8 cellular contexts compared by ENCODE assay signal in genomic region chr21:25639922-25640670, GRCh38. TPM values are rescaled to one million over a fixed set of nuclear protein-coding genes. Genes with fewer than 3 reads are reported as not detected.
A peak's percentile ranks its signal among the peaks of the same experiment; 100 is the strongest.
DNase-seq lines count a peak whose midpoint lies in the region; ATAC-seq and TF ChIP-seq lines count a peak whose summit lies in the region.

No MANE protein-coding gene starts in this region.

- WGBS in heart right ventricle, 2 donors, result 1% methylated on average over 41 of the region's 41 CpGs
- WGBS in trophoblast cell (ENCODE audit: extremely low coverage, insufficient coverage, insufficient read length), result no CpG with 5 or more reads among the region's 41 CpGs

- no peak overlapping the region for H3K14ac ChIP-seq in trophoblast cell (ENCODE audit: low read length)

- no peak overlapping the region for H3K4ac ChIP-seq in trophoblast cell (ENCODE audit: low read depth, low read length)

- peaks cover 3% of the 10 kb centered on the region for H3K9me3 Mint-ChIP-seq in activated T-helper 2 cell treated with anti-CD3 and anti-CD28 coated beads, Interferon-gamma antibody, Interleukin-2, Interleukin-4, amounts not matched to agents 10 μg/mL and 5 μg/mL and 100 μg/mL, durations not matched to agents 14 hours and 24 hours and 36 hours

- peaks cover 2% of the 10 kb centered on the region for H3K79me1 ChIP-seq in trophoblast cell (ENCODE audit: low read length)

- no peak overlapping the region for H2BK120ac ChIP-seq in trophoblast cell (ENCODE audit: insufficient read depth, low read length, poor library complexity)

- H3K27ac ChIP-seq in heart right ventricle (peak overlapping the region; percentile 77 to 98 (median 90)), trophoblast cell (ENCODE audit: low read depth, low read length) (no peak overlapping the region)

- peaks cover 31% of the 10 kb centered on the region for H3K4me1 Mint-ChIP-seq in activated T-helper 2 cell treated with anti-CD3 and anti-CD28 coated beads, Interferon-gamma antibody, Interleukin-2, Interleukin-4, amounts not matched to agents 10 μg/mL and 5 μg/mL and 100 μg/mL, durations not matched to agents 14 hours and 24 hours and 36 hours (ENCODE audit: low read depth)

- no peak overlapping the region for H2AK5ac ChIP-seq in trophoblast cell (ENCODE audit: low read length)

- peak overlapping the region; percentile 63 for H3K4me3 Mint-ChIP-seq in activated T-helper 2 cell treated with anti-CD3 and anti-CD28 coated beads, Interferon-gamma antibody, Interleukin-2, Interleukin-4, amounts not matched to agents 10 μg/mL and 5 μg/mL and 100 μg/mL, durations not matched to agents 14 hours and 24 hours and 36 hours (ENCODE audit: low read depth)

- H3K27ac Mint-ChIP-seq in activated T-helper 2 cell treated with anti-CD3 and anti-CD28 coated beads, Interferon-gamma antibody, Interleukin-2, Interleukin-4, amounts not matched to agents 10 μg/mL and 5 μg/mL and 100 μg/mL, durations not matched to agents 14 hours and 24 hours and 36 hours, result no peak overlapping the region

- no peak overlapping the region for H3K23ac ChIP-seq in trophoblast cell (ENCODE audit: low read length)

- H3K9ac ChIP-seq in trophoblast cell (ENCODE audit: low read length), result no peak overlapping the region

- H4K91ac ChIP-seq in trophoblast cell (ENCODE audit: low read depth, low read length), result no peak overlapping the region

- H2BK12ac ChIP-seq in trophoblast cell (ENCODE audit: low read length), result no peak overlapping the region

- peak overlapping the region; percentile 87 for H3K4me2 ChIP-seq in trophoblast cell (ENCODE audit: low read length)

- TF ChIP-seq EP300 in Ishikawa (IDR thresholded peaks at IDR 0.05; ENCODE audit: borderline replicate concordance), result no peak

- no peak overlapping the region for H4K12ac ChIP-seq in trophoblast cell (ENCODE audit: low read depth, low read length)

- no peak overlapping the region for H3K18ac ChIP-seq in trophoblast cell (ENCODE audit: low read length)

- peak in 2 of 9 donors; percentile 7 to 19 for TF ChIP-seq CTCF in heart right ventricle (IDR thresholded peaks at IDR 0.05)

- no peak for TF ChIP-seq RAD21 in Ishikawa (IDR thresholded peaks at IDR 0.05; ENCODE audit: low read depth)

- H3K9me3 ChIP-seq in heart right ventricle (no peaks in the 10 kb centered on the region), trophoblast cell (ENCODE audit: insufficient read depth, low read depth, low read length) (no peaks in the 10 kb centered on the region)

- peak overlapping the region; percentile 61 to 93 (median 79) for H3K4me3 ChIP-seq in heart right ventricle
- peak overlapping the region; percentile 68 for H3K4me3 ChIP-seq in trophoblast cell (ENCODE audit: low read depth, low read length)

- no peak overlapping the region for H2BK5ac ChIP-seq in trophoblast cell (ENCODE audit: low read depth, low read length, poor library complexity)

- H3K4me1 ChIP-seq in heart right ventricle (peaks cover 0 to 47% (median 22%) of the 10 kb centered on the region in 9 donors), trophoblast cell (ENCODE audit: control insufficient read depth in 1 of 2, insufficient read depth in 2 of 2, low read length in 2 of 2) (peaks cover 4 to 6% of the 10 kb centered on the region in 2 experiments)

- no peaks in the 10 kb centered on the region for H3K79me2 ChIP-seq in trophoblast cell (ENCODE audit: control insufficient read depth, insufficient read depth, low read length, poor library complexity)

- no peaks in the 10 kb centered on the region for H3K36me3 Mint-ChIP-seq in activated T-helper 2 cell treated with anti-CD3 and anti-CD28 coated beads, Interferon-gamma antibody, Interleukin-2, Interleukin-4, amounts not matched to agents 10 μg/mL and 5 μg/mL and 100 μg/mL, durations not matched to agents 14 hours and 24 hours and 36 hours (ENCODE audit: low read depth)

- H3K36me3 ChIP-seq in heart right ventricle (peaks cover 0 to 30% (median 0%) of the 10 kb centered on the region in 9 donors), trophoblast cell (ENCODE audit: control insufficient read depth in 1 of 2, insufficient read depth in 2 of 2, low read length in 2 of 2) (no peaks in the 10 kb centered on the region)

- H3K27me3 ChIP-seq in heart right ventricle (peaks cover 0 to 32% (median 0%) of the 10 kb centered on the region in 7 donors), trophoblast cell (ENCODE audit: insufficient read depth, low read length) (peaks cover 7% of the 10 kb centered on the region)

- intact Hi-C loops in activated T-helper 2 cell treated with anti-CD3 and anti-CD28 coated beads, Interferon-gamma antibody, Interleukin-2, Interleukin-4, amounts not matched to agents 10 μg/mL and 5 μg/mL and 100 μg/mL, durations not matched to agents 14 hours and 24 hours and 36 hours (cut with micrococcal nuclease), result loop anchor here (1.0 kb wide), 1 partner anchor 32 kb away; no protein-coding TSS in a partner anchor
- intact Hi-C loops in heart right ventricle (cut with DNase I), result loop anchor here in 4 of 10 donors (1.0 to 5.0 kb wide), 5 partner anchors 31 to 67 kb away; no protein-coding TSS in a partner anchor

- H2AFZ ChIP-seq in trophoblast cell (ENCODE audit: insufficient read depth, low read length, poor library complexity), result peak overlapping the region; percentile 43

- ATAC-seq in GM21447 (IDR thresholded peaks at IDR 0.05; ENCODE audit: unreplicated experiment) (peak; percentile 13), heart right ventricle (peak; percentile 44 to 76 (median 64))

- H4K8ac ChIP-seq in trophoblast cell (ENCODE audit: low read depth, low read length), result no peak overlapping the region

- in situ Hi-C loops in Caki2 (cut with HindIII; ENCODE audit: low pct_unique_long_range_greater_than_20kb, low sequenced_read_pairs), result no loop called here

- peaks cover 33% of the 10 kb centered on the region for H3K27me3 Mint-ChIP-seq in activated T-helper 2 cell treated with anti-CD3 and anti-CD28 coated beads, Interferon-gamma antibody, Interleukin-2, Interleukin-4, amounts not matched to agents 10 μg/mL and 5 μg/mL and 100 μg/mL, durations not matched to agents 14 hours and 24 hours and 36 hours (ENCODE audit: low read depth)

- peak; percentile 5 for DNase-seq in Caki2 (ENCODE audit: low read depth)
- DNase-seq in activated T-helper 2 cell treated with anti-CD3 and anti-CD28 coated beads, Interferon-gamma antibody, Interleukin-2, Interleukin-4, amounts not matched to agents 10 μg/mL and 5 μg/mL and 100 μg/mL, durations not matched to agents 14 hours and 24 hours and 36 hours (ENCODE audit: low spot score), result peak; percentile 14
- DNase-seq in heart right ventricle, result peak; percentile 34 to 44
- DNase-seq in trophoblast cell, result peak in 1 of 2 donors; percentile 38
- DNase-seq in mucosa of gallbladder (ENCODE audit: low spot score), result no peak
- no peak for DNase-seq in NCI-H2107 (lab: John Stamatoyannopoulos, UW)

TF ChIP-seq in Ishikawa, 13 proteins besides CTCF, POLR2A, EP300 and RAD21:
- TF ChIP-seq FOXM1 (IDR thresholded peaks at IDR 0.05; ENCODE audit: borderline replicate concordance, low read depth) (no peak), TCF12 (IDR thresholded peaks at IDR 0.05; ENCODE audit: low read depth) (no peak), CREB1 (IDR thresholded peaks at IDR 0.05; ENCODE audit: low read depth) (no peak), MAX (IDR thresholded peaks at IDR 0.05) (peak; percentile 67)

RNA-seq across cellular contexts. Expression of gene JAM2, which starts 1.0 kb away (rescaled TPM):
- total RNA-seq in Caki2 (2014; rRNA removed; shearing (Covaris generic); ENCODE audit: low replicate concordance), result not detected in 2 replicates
- 0.28 and 0.64 TPM in 2 replicates for total RNA-seq in activated T-helper 2 cell treated with anti-CD3 and anti-CD28 coated beads, Interferon-gamma antibody, Interleukin-2, Interleukin-4, amounts not matched to agents 10 μg/mL and 5 μg/mL and 100 μg/mL, durations not matched to agents 14 hours and 24 hours and 36 hours
- total RNA-seq in heart right ventricle (10 to 100 TPM; 27.6 to 54.4 (median 34.5) TPM), mucosa of gallbladder (27.4 TPM)
- 10 to 100 TPM; 15.3 to 37.7 TPM for polyA plus RNA-seq in heart right ventricle
- polyA plus RNA-seq in trophoblast cell (2013), result 0.61 and 0.64 TPM in 2 replicates

RNA-seq across cellular contexts. Expression of gene MRPL39, which starts 32.8 kb away (rescaled TPM):
- total RNA-seq in Caki2 (2014; rRNA removed; shearing (Covaris generic); ENCODE audit: low replicate concordance), result 52.5 and 81.7 TPM in 2 replicates
- total RNA-seq in activated T-helper 2 cell treated with anti-CD3 and anti-CD28 coated beads, Interferon-gamma antibody, Interleukin-2, Interleukin-4, amounts not matched to agents 10 μg/mL and 5 μg/mL and 100 μg/mL, durations not matched to agents 14 hours and 24 hours and 36 hours, result 53.1 and 54.4 TPM in 2 replicates
- total RNA-seq in heart right ventricle, result 10 to 100 TPM; 39.3 to 59.1 (median 51.3) TPM
- polyA plus RNA-seq in heart right ventricle, result 10 to 100 TPM; 59.4 to 73.6 TPM
- 45.7 and 46.6 TPM in 2 replicates for polyA plus RNA-seq in trophoblast cell (2013)
- 17.4 TPM for total RNA-seq in mucosa of gallbladder

Comparison
In these comparisons a context has a peak if more than half of its experiments do, and no peak if none do; other contexts are left out.
1. DNase-seq: peak in Caki2 (single experiment), activated T-helper 2 cell treated with anti-CD3 and anti-CD28 coated beads, Interferon-gamma antibody, Interleukin-2, Interleukin-4, amounts not matched to agents 10 μg/mL and 5 μg/mL and 100 μg/mL, durations not matched to agents 14 hours and 24 hours and 36 hours (single experiment) and heart right ventricle (2 of 2); none in mucosa of gallbladder (single experiment) and NCI-H2107 (single experiment).
2. RNA of gene JAM2, which starts 1.0 kb away (total RNA-seq): 27.6 to 54.4 TPM in heart right ventricle and 27.4 TPM in mucosa of gallbladder (single experiment); 0.28 to 0.64 TPM in activated T-helper 2 cell treated with anti-CD3 and anti-CD28 coated beads, Interferon-gamma antibody, Interleukin-2, Interleukin-4, amounts not matched to agents 10 μg/mL and 5 μg/mL and 100 μg/mL, durations not matched to agents 14 hours and 24 hours and 36 hours and not detected in Caki2; every median in the first group is over 10 times any median in the second.